In genomic region chr5:141756196-141756595, GRCh38 we compare ENCODE assay signal across 24 cellular contexts.
"Had no signal": no experiment of that assay in that cellular context is flagged by ENCODE, and none has a peak within 500 bp of the region (broad histone marks: within the 10 kb centered on the region; RNA-seq: fewer than 3 reads in every experiment).

No MANE protein-coding gene starts in this region.

- H3K27ac ChIP-seq: SJSA1, SK-N-MC had no signal

- DNase-seq: IMR-90, Karpas-422, KG1, MG63, NCI-H1092, NCI-H1105 treated with DMSO at 0.1 percent for 48 hours, NCI-H1417 treated with DMSO at 0.1 percent for 48 hours, NCI-H146, NCI-H1694 treated with DMSO at 0.1 percent for 48 hours, NCI-H1930, NCI-H2081, NCI-H2171 treated with DMSO at 0.1 percent for 48 hours, NCI-H345, NCI-H446 treated with DMSO at 0.1 percent for 48 hours, NCI-H510A treated with DMSO at 0.1 percent for 48 hours, NCI-H526, NCI-H82, Right ventricle myocardium superior, RPMI8226, SIG-M5 had no signal

- FAIRE-seq: HepG2, RCC 7860 had no signal

- H3K9me3 ChIP-seq: MG63, SJSA1 had no signal

- H3K4me3 ChIP-seq: MG63, SJSA1, SK-N-MC had no signal

- H3K36me3 ChIP-seq: MG63, SJSA1 had no signal

- H3K4me1 ChIP-seq: SJSA1 had no signal
